Comparison of ENCODE assay signal across 19 cellular contexts in the genomic region with DNA sequence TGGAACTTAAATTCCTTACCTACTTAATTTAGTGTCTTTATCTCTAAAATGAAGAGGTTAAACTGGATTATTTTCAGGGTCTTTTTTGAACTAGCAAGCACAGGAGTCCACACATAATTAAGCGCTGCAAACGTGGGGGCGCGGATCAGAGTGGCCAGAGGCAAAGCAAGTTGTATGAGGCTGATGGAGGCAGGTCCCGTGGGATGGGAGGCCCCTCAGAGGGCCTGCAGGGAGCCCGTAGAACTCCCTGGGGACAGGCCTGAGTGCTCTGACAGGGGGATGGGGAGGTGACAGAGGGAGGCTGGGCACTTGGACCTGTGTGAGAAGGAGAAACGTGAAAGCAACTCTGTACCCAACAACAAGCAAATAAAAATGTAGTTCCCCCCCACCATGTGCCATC.
DNase-seq lines count a peak whose midpoint lies in the region; TF ChIP-seq lines count a peak whose summit lies in the region.
"Had no signal": no experiment of that assay in that cellular context is flagged by ENCODE, and none has a peak within 500 bp of the region (broad histone marks: within the 10 kb centered on the region; RNA-seq: fewer than 3 reads in every experiment).

No MANE protein-coding gene starts in this region.

- H3K4me1 Mint-ChIP-seq in progenitor cell of endocrine pancreas (ENCODE audit: low read depth): peaks cover 51% of the 10 kb centered on the region
- H3K4me1 Mint-ChIP-seq: B cell had no signal

- H3K4me3 Mint-ChIP-seq in progenitor cell of endocrine pancreas (ENCODE audit: low read depth): no peak overlapping the region
- H3K4me3 Mint-ChIP-seq: B cell; CD8-positive, alpha-beta T cell; GM23338 had no signal

- H3K9me3 Mint-ChIP-seq in progenitor cell of endocrine pancreas (ENCODE audit: low read depth): no peaks in the 10 kb centered on the region
- H3K9me3 Mint-ChIP-seq: CD8-positive, alpha-beta T cell had no signal

- no peaks in the 10 kb centered on the region for H3K9me3 ChIP-seq in MG63

- no peaks in the 10 kb centered on the region for H3K36me3 ChIP-seq in MG63

- no peak for TF ChIP-seq CTCF in progenitor cell of endocrine pancreas (IDR thresholded peaks at IDR 0.05; ENCODE audit: unreplicated experiment)

- H3K27me3 Mint-ChIP-seq in progenitor cell of endocrine pancreas: peaks cover 30% of the 10 kb centered on the region

- DNase-seq in NCI-H1436 (lab: John Stamatoyannopoulos, UW) (peak; percentile 27), NCI-H1436 treated with DMSO at 0.1 percent for 48 hours (lab: John Stamatoyannopoulos, UW) (no peak), NCI-H82 (lab: John Stamatoyannopoulos, UW) (peak; percentile 66), left kidney (ENCODE audit: low read depth, low spot score) (peak; percentile 55), progenitor cell of endocrine pancreas (ENCODE audit: low spot score, unreplicated experiment) (no peak), LoVo (ENCODE audit: low spot score) (no peak), MG63 (no peak), anterior cingulate cortex (lab: John Stamatoyannopoulos, UW) (no peak)
- DNase-seq: CD8-positive, alpha-beta T cell; HCEC 1CT; IMR-90; Karpas-422; MM.1S; NCI-H187 treated with DMSO at 0.1 percent for 48 hours; NCI-H2171; NCI-H446; SHP77 treated with DMSO at 0.1 percent for 48 hours had no signal

- H3K36me3 Mint-ChIP-seq in progenitor cell of endocrine pancreas (ENCODE audit: insufficient read depth): no peaks in the 10 kb centered on the region
- H3K36me3 Mint-ChIP-seq: CD8-positive, alpha-beta T cell had no signal

- no peak overlapping the region for H3K4me3 ChIP-seq in MG63
- H3K4me3 ChIP-seq: GM23338 had no signal

- no peaks in the 10 kb centered on the region for H3K27me3 ChIP-seq in MG63

- peak overlapping the region; percentile 63 for H3K27ac Mint-ChIP-seq in progenitor cell of endocrine pancreas
- H3K27ac Mint-ChIP-seq: B cell; CD8-positive, alpha-beta T cell; GM23338 had no signal

Comparison
In these comparisons a context has a peak if more than half of its experiments do, and no peak if none do; other contexts are left out.
1. DNase-seq: peak in NCI-H1436 (single experiment), NCI-H82 (single experiment) and left kidney (single experiment); none in NCI-H1436 treated with DMSO at 0.1 percent for 48 hours (single experiment), progenitor cell of endocrine pancreas (single experiment), LoVo (single experiment), MG63 (single experiment) and anterior cingulate cortex (0 of 58).